In genomic region chr1:1424623-1425229, GRCh38 we compare ENCODE assay signal across 1 cellular context.
TF ChIP-seq lines count a peak whose summit lies in the region.

No MANE protein-coding gene starts in this region.

TF ChIP-seq in H1, 55 proteins besides CTCF, POLR2A, EP300 and RAD21:
- TF ChIP-seq BACH1 (IDR thresholded peaks at IDR 0.05; ENCODE audit: low read length): no peak
- TF ChIP-seq NRF1 (IDR thresholded peaks at IDR 0.05; ENCODE audit: low read depth, low read length): no peak
- no peak for TF ChIP-seq SRF (IDR thresholded peaks at IDR 0.05; ENCODE audit: low read depth, low read length)
- no peak for TF ChIP-seq CHD7 (IDR thresholded peaks at IDR 0.05; ENCODE audit: insufficient replicate concordance, low read length)
- TF ChIP-seq USF2 (IDR thresholded peaks at IDR 0.05; ENCODE audit: low read length): no peak
- TF ChIP-seq POU5F1 (IDR thresholded peaks at IDR 0.05; ENCODE audit: low read depth, low read length): no peak
- TF ChIP-seq ASH2L (IDR thresholded peaks at IDR 0.05; ENCODE audit: low read length): no peak
- no peak for TF ChIP-seq TCF12 (IDR thresholded peaks at IDR 0.05; ENCODE audit: low read depth, low read length)
- no peak for TF ChIP-seq TAF7 (optimal IDR thresholded peaks at IDR 0.05; ENCODE audit: borderline replicate concordance, low read depth, low read length)
- no peak for TF ChIP-seq BRCA1 (IDR thresholded peaks at IDR 0.05; ENCODE audit: low read depth, low read length)
- no peak for TF ChIP-seq RXRA (IDR thresholded peaks at IDR 0.05; ENCODE audit: insufficient read depth, low read depth, low read length)
- no peak for TF ChIP-seq POLR2AphosphoS5 (IDR thresholded peaks at IDR 0.05; ENCODE audit: low read depth, low read length)
- no peak for TF ChIP-seq SIRT6 (IDR thresholded peaks at IDR 0.05; ENCODE audit: low read length)
- no peak for TF ChIP-seq CTBP2 (IDR thresholded peaks at IDR 0.05; ENCODE audit: borderline replicate concordance, insufficient read depth, insufficient read length, low read length)
- no peak for TF ChIP-seq NANOG (IDR thresholded peaks at IDR 0.05; ENCODE audit: insufficient read depth, low read depth, low read length, poor library complexity, severe bottlenecking)
- TF ChIP-seq RNF2 (IDR thresholded peaks at IDR 0.05; ENCODE audit: borderline replicate concordance, low read depth, low read length, missing control alignments, poor library complexity, severe bottlenecking): no peak
- no peak for TF ChIP-seq EZH2 (IDR thresholded peaks at IDR 0.05; ENCODE audit: low read depth, low read length, severe bottlenecking)
- TF ChIP-seq RBBP5 (IDR thresholded peaks at IDR 0.05; ENCODE audit: borderline replicate concordance, low read depth, low read length): no peak
- TF ChIP-seq BCL11A (IDR thresholded peaks at IDR 0.05; ENCODE audit: low read depth in 2 of 2, low read length in 2 of 2): no peak
